Comparison of ENCODE assay signal across 6 cellular contexts in genomic region chr22:31029276-31029675, GRCh38.
"Had no signal": no experiment of that assay in that cellular context is flagged by ENCODE, and none has a peak within 500 bp of the region (broad histone marks: within the 10 kb centered on the region; RNA-seq: fewer than 3 reads in every experiment).

No MANE protein-coding gene starts in this region.

- FAIRE-seq: HTR-8/SVneo had no signal

- H3K27ac ChIP-seq: HL-60, KMS-11 had no signal

- H3K4me2 ChIP-seq: KMS-11 had no signal

- H3K9ac ChIP-seq: KMS-11 had no signal

- DNase-seq: IMR-90, KBM-7, KG1 had no signal
